Comparison of ENCODE assay signal across 15 cellular contexts in the genomic region with DNA sequence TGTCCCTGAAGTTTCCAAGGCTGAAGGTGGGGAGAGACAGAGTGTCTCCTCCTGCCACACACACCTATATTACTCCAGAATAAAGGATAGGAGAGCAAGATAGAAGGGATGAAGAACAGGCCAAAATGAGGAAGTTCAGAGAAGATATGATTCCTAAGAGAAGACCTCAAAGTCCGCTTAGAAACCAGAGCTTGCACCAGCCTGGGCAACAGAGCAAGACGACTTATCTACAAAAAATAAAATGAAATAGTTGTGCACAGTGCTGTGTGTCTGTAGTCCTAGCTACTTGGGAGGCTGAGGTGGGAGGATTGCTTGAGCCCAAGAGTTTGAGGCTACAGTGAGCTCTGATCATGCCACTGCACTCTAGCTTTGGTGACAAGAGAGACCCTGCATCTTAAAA.
DNase-seq lines count a peak whose midpoint lies in the region; ATAC-seq lines count a peak whose summit lies in the region.
"Had no signal": no experiment of that assay in that cellular context is flagged by ENCODE, and none has a peak within 500 bp of the region (broad histone marks: within the 10 kb centered on the region; RNA-seq: fewer than 3 reads in every experiment).

No MANE protein-coding gene starts in this region.

- H3K27ac Mint-ChIP-seq in activated naive CD4-positive, alpha-beta T cell treated with anti-CD3 and anti-CD28 coated beads for 36 hours = peak overlapping the region; percentile 78
- peak overlapping the region; percentile 97 for H3K27ac Mint-ChIP-seq in activated CD8-positive, alpha-beta T cell treated with anti-CD3 and anti-CD28 coated beads, Interleukin-2, amount 10 ng/mL, durations not matched to agents 7 days and 5 days
- H3K27ac Mint-ChIP-seq in stimulated activated naive B cell treated with anti-CD40 and anti-IgM and Interleukin-4, amounts not matched to agents 10 μg/mL and 1 μg/mL and 100 μg/mL, for 72 hours = peak overlapping the region; percentile 49
- H3K27ac Mint-ChIP-seq: mesothelial cell of epicardium had no signal

- intact Hi-C loops in activated naive CD4-positive, alpha-beta T cell treated with anti-CD3 and anti-CD28 coated beads for 36 hours (cut with micrococcal nuclease) = loop anchor here (2.0 to 5.0 kb wide), 5 partner anchors 37 to 1412 kb away; a partner anchor contains a TSS

- no peaks in the 10 kb centered on the region for H3K27me3 Mint-ChIP-seq in activated naive CD4-positive, alpha-beta T cell treated with anti-CD3 and anti-CD28 coated beads for 36 hours (ENCODE audit: low read depth)
- no peaks in the 10 kb centered on the region for H3K27me3 Mint-ChIP-seq in activated CD8-positive, alpha-beta T cell treated with anti-CD3 and anti-CD28 coated beads, Interleukin-2, amount 10 ng/mL, durations not matched to agents 7 days and 5 days (ENCODE audit: low read depth)
- H3K27me3 Mint-ChIP-seq in stimulated activated naive B cell treated with anti-CD40 and anti-IgM and Interleukin-4, amounts not matched to agents 10 μg/mL and 1 μg/mL and 100 μg/mL, for 72 hours = no peaks in the 10 kb centered on the region

- H3K4me3 ChIP-seq in Jurkat, Clone E6-1 (ENCODE audit: low read length) = peak overlapping the region; percentile 44; the same call in 1 of the 2 replicates
- H3K4me3 ChIP-seq: vagina had no signal

- no peak for ATAC-seq in activated CD8-positive, alpha-beta T cell treated with anti-CD3 and anti-CD28 coated beads, Interleukin-2, amount 10 ng/mL, durations not matched to agents 7 days and 5 days
- ATAC-seq in stimulated activated naive B cell treated with anti-CD40 and anti-IgM and Interleukin-4, amounts not matched to agents 10 μg/mL and 1 μg/mL and 100 μg/mL, for 72 hours (replicated peaks) = peak; percentile 33 to 41
- ATAC-seq in GM21723 (IDR thresholded peaks at IDR 0.05; ENCODE audit: unreplicated experiment) = no peak

- POLR2A ChIA-PET in activated CD8-positive, alpha-beta T cell treated with anti-CD3 and anti-CD28 coated beads, Interleukin-2, amount 10 ng/mL, durations not matched to agents 7 days and 5 days (lab: Charles Lee) = interaction anchor here (1.0 to 2.7 kb wide), 4 partner anchors 16 to 132 kb away, joined by 3 to 22 read pairs (median 4); a partner anchor contains a TSS

- peaks cover 54% of the 10 kb centered on the region for H3K4me1 Mint-ChIP-seq in activated naive CD4-positive, alpha-beta T cell treated with anti-CD3 and anti-CD28 coated beads for 36 hours (ENCODE audit: low read depth)
- H3K4me1 Mint-ChIP-seq in activated CD8-positive, alpha-beta T cell treated with anti-CD3 and anti-CD28 coated beads, Interleukin-2, amount 10 ng/mL, durations not matched to agents 7 days and 5 days (ENCODE audit: low read depth) = peaks cover 46% of the 10 kb centered on the region
- peaks cover 38 to 62% of the 10 kb centered on the region in 2 donors for H3K4me1 Mint-ChIP-seq in stimulated activated naive B cell treated with anti-CD40 and anti-IgM and Interleukin-4, amounts not matched to agents 10 μg/mL and 1 μg/mL and 100 μg/mL, for 72 hours
- H3K4me1 Mint-ChIP-seq: mesothelial cell of epicardium had no signal

- CTCF ChIA-PET in activated naive CD4-positive, alpha-beta T cell treated with anti-CD3 and anti-CD28 coated beads for 36 hours (lab: Charles Lee) = interaction anchor here (0.7 to 1.3 kb wide), 3 partner anchors 21 to 481 kb away, joined by 3 to 11 read pairs (median 3); no protein-coding TSS in a partner anchor
- CTCF ChIA-PET in activated CD8-positive, alpha-beta T cell treated with anti-CD3 and anti-CD28 coated beads, Interleukin-2, amount 10 ng/mL, durations not matched to agents 7 days and 5 days (lab: Charles Lee) = interaction anchor here (1.0 to 3.6 kb wide), 5 partner anchors 18 to 128 kb away, joined by 3 to 26 read pairs (median 4); a partner anchor contains a TSS

- H3K36me3 Mint-ChIP-seq in activated naive CD4-positive, alpha-beta T cell treated with anti-CD3 and anti-CD28 coated beads for 36 hours (ENCODE audit: low read depth) = no peaks in the 10 kb centered on the region
- H3K36me3 Mint-ChIP-seq in activated CD8-positive, alpha-beta T cell treated with anti-CD3 and anti-CD28 coated beads, Interleukin-2, amount 10 ng/mL, durations not matched to agents 7 days and 5 days (ENCODE audit: low read depth) = peaks cover 9% of the 10 kb centered on the region
- no peaks in the 10 kb centered on the region for H3K36me3 Mint-ChIP-seq in stimulated activated naive B cell treated with anti-CD40 and anti-IgM and Interleukin-4, amounts not matched to agents 10 μg/mL and 1 μg/mL and 100 μg/mL, for 72 hours
- H3K36me3 Mint-ChIP-seq: mesothelial cell of epicardium had no signal

- H3K9me3 Mint-ChIP-seq in activated naive CD4-positive, alpha-beta T cell treated with anti-CD3 and anti-CD28 coated beads for 36 hours = no peaks in the 10 kb centered on the region
- no peaks in the 10 kb centered on the region for H3K9me3 Mint-ChIP-seq in activated CD8-positive, alpha-beta T cell treated with anti-CD3 and anti-CD28 coated beads, Interleukin-2, amount 10 ng/mL, durations not matched to agents 7 days and 5 days (ENCODE audit: insufficient read depth)
- H3K9me3 Mint-ChIP-seq in stimulated activated naive B cell treated with anti-CD40 and anti-IgM and Interleukin-4, amounts not matched to agents 10 μg/mL and 1 μg/mL and 100 μg/mL, for 72 hours = peaks cover 0 to 2% of the 10 kb centered on the region in 2 donors
- H3K9me3 Mint-ChIP-seq: mesothelial cell of epicardium had no signal

- DNase-seq in activated naive CD4-positive, alpha-beta T cell treated with anti-CD3 and anti-CD28 coated beads for 36 hours = no peak
- DNase-seq in activated naive CD4-positive, alpha-beta T cell treated with Interleukin-2 at 50 U/mL for 16 hours = no peak
- no peak for DNase-seq in Jurkat, Clone E6-1 (ENCODE audit: low read depth, low spot score)
- no peak for DNase-seq in activated CD8-positive, alpha-beta T cell treated with anti-CD3 and anti-CD28 coated beads, Interleukin-2, amount 10 ng/mL, durations not matched to agents 7 days and 5 days
- no peak for DNase-seq in stimulated activated naive B cell treated with anti-CD40 and anti-IgM and Interleukin-4, amounts not matched to agents 10 μg/mL and 1 μg/mL and 100 μg/mL, for 72 hours
- no peak for DNase-seq in stimulated activated CD4-positive, alpha-beta T cell treated with anti-CD3 and anti-CD28 coated beads, Interleukin-2, amount 100 ng/mL, for 48 hours
- no peak for DNase-seq in T-helper 9 cell
- DNase-seq: activated CD4-positive, alpha-beta T cell treated with anti-CD3 and anti-CD28 coated beads, Interleukin-2, amount 50 U/mL, for 1 hour; amygdala; dermis blood vessel endothelial cell; DMS79 treated with DMSO at 0.1 percent for 48 hours; SW 1271 had no signal

- no peak overlapping the region for H3K4me3 Mint-ChIP-seq in activated naive CD4-positive, alpha-beta T cell treated with anti-CD3 and anti-CD28 coated beads for 36 hours
- H3K4me3 Mint-ChIP-seq in activated CD8-positive, alpha-beta T cell treated with anti-CD3 and anti-CD28 coated beads, Interleukin-2, amount 10 ng/mL, durations not matched to agents 7 days and 5 days = peak overlapping the region; percentile 65
- H3K4me3 Mint-ChIP-seq in stimulated activated naive B cell treated with anti-CD40 and anti-IgM and Interleukin-4, amounts not matched to agents 10 μg/mL and 1 μg/mL and 100 μg/mL, for 72 hours = peak overlapping the region; percentile 49 to 58
- H3K4me3 Mint-ChIP-seq: mesothelial cell of epicardium had no signal

Comparison
In these comparisons a context has a peak if more than half of its experiments do, and no peak if none do; other contexts are left out.
1. ATAC-seq: peak in stimulated activated naive B cell treated with anti-CD40 and anti-IgM and Interleukin-4, amounts not matched to agents 10 μg/mL and 1 μg/mL and 100 μg/mL, for 72 hours (2 of 2); none in activated CD8-positive, alpha-beta T cell treated with anti-CD3 and anti-CD28 coated beads, Interleukin-2, amount 10 ng/mL, durations not matched to agents 7 days and 5 days (single experiment) and GM21723 (single experiment).
2. Peak in every context shown above with its lines, with median percentiles within 50 percentile points of each other: H3K27ac Mint-ChIP-seq.